8 cellular contexts compared by ENCODE assay signal in genomic region chr9:101399641-101399965, GRCh38. TPM values are rescaled to one million over a fixed set of nuclear protein-coding genes. Genes with fewer than 3 reads are reported as not detected.
DNase-seq lines count a peak whose midpoint lies in the region; ATAC-seq, FAIRE-seq and TF ChIP-seq lines count a peak whose summit lies in the region.

No MANE protein-coding gene starts in this region.

- H3K27ac ChIP-seq in ACC112 (ENCODE audit: low read depth, low read length) (no peak overlapping the region), K562 (ENCODE audit: extremely low read depth, low read depth, low read length) (peak overlapping the region; percentile 83), mesodermal cell (ENCODE audit: low read depth, low read length, severe bottlenecking) (no peak overlapping the region)

- H3K79me2 ChIP-seq in ACC112 (ENCODE audit: control insufficient read depth, insufficient read depth, low read length, unreplicated experiment) (peaks cover 64% of the 10 kb centered on the region), K562 (ENCODE audit: control insufficient read depth, insufficient read depth, low read length) (peaks cover 65% of the 10 kb centered on the region)

- H3K27me3 ChIP-seq in ACC112 (ENCODE audit: insufficient read depth, low read length) (no peaks in the 10 kb centered on the region), K562 (ENCODE audit: control insufficient read depth in 2 of 2, insufficient read depth in 2 of 2, low read length in 2 of 2) (no peaks in the 10 kb centered on the region)

- no peak for DNase-seq in K562 (ENCODE audit: extremely low read depth in 1 of 4, low spot score in 3 of 4)
- no peak for DNase-seq in glomerular visceral epithelial cell (ENCODE audit: extremely low spot score)
- DNase-seq in ureter (ENCODE audit: low spot score) = no peak
- no peak for DNase-seq in SK-N-DZ (ENCODE audit: low spot score)

- POLR2A ChIA-PET in K562 (lab: Yijun Ruan, JAX) = interaction anchor here (0.7 to 1.9 kb wide), 4 partner anchors 9 to 779 kb away, joined by 3 to 5 read pairs (median 5); partner anchors contain the start of gene RNF20

- in situ Hi-C loops in K562 (cut with MboI) = no loop called here

- no peak for ATAC-seq in K562
- no peak for ATAC-seq in HG03159 (IDR thresholded peaks at IDR 0.05; ENCODE audit: unreplicated experiment)

- BruUV-seq in K562 (replicated peaks; lab: Mats Ljungman, UMichigan) = no TSS peak

- H3K4me1 ChIP-seq in ACC112 (ENCODE audit: control insufficient read depth, insufficient read depth, low read length, unreplicated experiment) (peaks cover 10% of the 10 kb centered on the region), K562 (replicated peaks in 1 of 2; ENCODE audit: control insufficient read depth in 2 of 2, insufficient read depth in 2 of 2, low read length in 2 of 2) (peaks cover 11 to 17% of the 10 kb centered on the region in 2 experiments; a peak in 3 of 5 replicates), mesodermal cell (ENCODE audit: control insufficient read depth, insufficient read depth, low read length, poor library complexity, severe bottlenecking) (peaks cover 4% of the 10 kb centered on the region)

- no peaks in the 10 kb centered on the region for H3K9me1 ChIP-seq in K562 (ENCODE audit: control insufficient read depth, insufficient read depth, low read length)

- intact Hi-C loops in K562 (cut with micrococcal nuclease) = loop anchor here (2.0 to 10.0 kb wide), 3 partner anchors 48 to 685 kb away; partner anchors contain the start of gene RNF20

- TF ChIP-seq EP300 in K562 (IDR thresholded peaks at IDR 0.05; ENCODE audit: low read length) = no peak

- FAIRE-seq in K562 (lab: Jason Lieb, UNC) = no peak

- H3K36me3 Mint-ChIP-seq in IgD-negative memory B cell = peaks cover 32% of the 10 kb centered on the region

- peaks cover 58% of the 10 kb centered on the region for H3K36me3 ChIP-seq in ACC112 (ENCODE audit: insufficient read depth, low read length)
- peaks cover 71% of the 10 kb centered on the region for H3K36me3 ChIP-seq in K562 (ENCODE audit: control insufficient read depth, insufficient read depth, low read length)
- H3K36me3 ChIP-seq in mesodermal cell (ENCODE audit: control insufficient read depth, insufficient read depth, low read length) = peaks cover 59% of the 10 kb centered on the region

- no peak for TF ChIP-seq CTCF in K562 (IDR thresholded peaks at IDR 0.05 in 2 of 3, conservative IDR thresholded peaks at IDR 0.05 in 1 of 3; ENCODE audit: insufficient read depth in 2 of 3, low read depth in 1 of 3, low read length in 3 of 3)

- WGBS in K562 (ENCODE audit: insufficient coverage, low coverage, missing lambda C conversion rate) = 5% methylated on average over 2 of the region's 2 CpGs
- 73 to 100% methylated on average over 2 of the region's 2 CpGs for WGBS in mesodermal cell (ENCODE audit: insufficient coverage in 2 of 2), 2 experiments

- CTCF ChIA-PET in K562 (lab: Yijun Ruan, JAX; ENCODE audit: low intra/inter-chr PET ratio) = no interaction called here

- H3K4me1 Mint-ChIP-seq in IgD-negative memory B cell = peaks cover 35 to 63% (median 53%) of the 10 kb centered on the region in 3 donors

- H3K27ac Mint-ChIP-seq in IgD-negative memory B cell = peak overlapping the region in 2 of 3 donors; percentile 13 to 98

- no peak for TF ChIP-seq POLR2A in K562 (conservative IDR thresholded peaks at IDR 0.05)

- TF ChIP-seq RAD21 in K562 (CRISPR knock-in tag; conservative IDR thresholded peaks at IDR 0.05 in 1 of 2, IDR thresholded peaks at IDR 0.05 in 1 of 2) = no peak

- H3K9ac ChIP-seq in K562 (ENCODE audit: insufficient read depth in 1 of 2, low read depth in 2 of 2, low read length in 2 of 2) = peak overlapping the region; percentile 81 to 97

- H3K4me2 ChIP-seq in K562 (ENCODE audit: insufficient read depth, low read length) = peak overlapping the region; percentile 88

- peaks cover 2% of the 10 kb centered on the region for H3K27me3 Mint-ChIP-seq in IgD-negative memory B cell

- H3K4me3 ChIP-seq in ACC112 (ENCODE audit: low read depth, low read length) (peak overlapping the region; percentile 89), K562 (peak overlapping the region; percentile 79), mesodermal cell (ENCODE audit: extremely low read depth, insufficient read depth, low read length, poor library complexity, severe bottlenecking) (peak overlapping the region; percentile 87)

- H3K4me3 Mint-ChIP-seq in IgD-negative memory B cell = peak overlapping the region; percentile 93 to 100 (median 98)

- H3K9me3 Mint-ChIP-seq in IgD-negative memory B cell = peaks cover 4 to 11% (median 8%) of the 10 kb centered on the region in 3 donors

- H4K20me1 ChIP-seq in K562 (replicated peaks; ENCODE audit: control insufficient read depth, insufficient read depth, low read length) = no peaks in the 10 kb centered on the region

- H2AFZ ChIP-seq in ACC112 (ENCODE audit: low read length, unreplicated experiment) (no peak overlapping the region), K562 (ENCODE audit: low read depth, low read length) (0 out of 2 replicates have a peak overlapping the region, but pooled peaks have one; percentile 66)

- H3K9me3 ChIP-seq in K562 (replicated peaks; ENCODE audit: control insufficient read depth, insufficient read depth, low read depth, low read length) (peaks cover 20% of the 10 kb centered on the region; the same call in 1 of the 2 replicates), mesodermal cell (ENCODE audit: control insufficient read depth, low read length) (peaks cover 15% of the 10 kb centered on the region)

RNA-seq across cellular contexts. Expression of gene ZNF189, which starts 1.0 kb away (rescaled TPM):
- polyA plus RNA-seq in IgD-negative memory B cell = 3.8 TPM
- 6.8 and 22.2 TPM in 2 replicates for total RNA-seq in K562 (2011; cell fraction: chromatin; rRNA removed; ENCODE audit: low replicate concordance)
- 4.7 and 6.1 TPM in 2 replicates for total RNA-seq in K562 (2011; cell fraction: nucleolus; rRNA removed)
- total RNA-seq in K562 (2011; cell fraction: nucleoplasm; rRNA removed) = 7.3 and 9.5 TPM in 2 replicates
- total RNA-seq in K562 (2014; rRNA removed) = 6.1 and 6.3 TPM in 2 replicates
- total RNA-seq in K562 (2014; rRNA removed; fragmentation: Illumina TruSeq; extraction: Trizol) = 12.8 and 13.7 TPM in 2 replicates
- total RNA-seq in K562 (2015; rRNA removed; fragmentation: Illumina TruSeq; extraction: Trizol) = 15.3 and 15.6 TPM in 2 replicates
- total RNA-seq in K562 (2021) = 7.4 and 8.5 TPM in 2 replicates
- polyA plus RNA-seq in K562 (2011; rRNA removed) = 4.7 and 6.0 TPM in 2 replicates
- polyA plus RNA-seq in K562 (2011; cell fraction: cytosol; rRNA removed) = 0.76 and 2.4 TPM in 2 replicates
- 5.0 and 5.7 TPM in 2 replicates for polyA plus RNA-seq in K562 (2011; cell fraction: nucleus; rRNA removed)
- polyA plus RNA-seq in K562 (2012) = 5.9 and 7.2 TPM in 2 replicates
- polyA plus RNA-seq in K562 (2014; fragmentation: Illumina TruSeq; extraction: Trizol) = 9.0 and 10.7 TPM in 2 replicates
- 1 to 10 TPM; 2.4 to 3.5 TPM for polyA plus RNA-seq in K562 (2014; fragmentation: Nextera tagmentation; extraction: Ambion mirVana)
- polyA plus RNA-seq in K562 (2014; rRNA removed) = 6.4 TPM in 2 replicates
- polyA minus RNA-seq in K562 (2011; rRNA and poly(A)+ RNA removed) = 10.9 and 16.2 TPM in 2 replicates
- polyA minus RNA-seq in K562 (2011; cell fraction: cytosol; rRNA and poly(A)+ RNA removed) = 2.3 and 3.6 TPM in 2 replicates
- polyA minus RNA-seq in K562 (2011; cell fraction: nucleus; rRNA and poly(A)+ RNA removed) = 9.2 and 19.4 TPM in 2 replicates
- 13.6 TPM for polyA plus RNA-seq in mesodermal cell (2013, experiment 1 of 2)
- polyA plus RNA-seq in mesodermal cell (2013, experiment 2 of 2) = 13.6 TPM
- total RNA-seq in ureter = 21.5 TPM
- polyA plus RNA-seq in SK-N-DZ (2014; cell fraction: cytosol; rRNA removed) = 10.0 and 13.6 TPM in 2 replicates
- 7.6 and 10.8 TPM in 2 replicates for polyA plus RNA-seq in SK-N-DZ (2014; cell fraction: nucleus; rRNA removed)

RNA-seq across cellular contexts. Expression of gene MRPL50, which starts 1.2 kb away (rescaled TPM):
- polyA plus RNA-seq in IgD-negative memory B cell (14.4 TPM), K562 (2011; rRNA removed) (34.4 and 46.7 TPM in 2 replicates), K562 (2014; fragmentation: Illumina TruSeq; extraction: Trizol) (31.9 and 36.9 TPM in 2 replicates), K562 (2014; fragmentation: Nextera tagmentation; extraction: Ambion mirVana) (100 to 1,000 TPM in 1 of 2 experiments, 10 to 100 TPM in 1; 80.1 to 107 TPM), K562 (2014; rRNA removed) (20.4 and 26.8 TPM in 2 replicates)
- 5.5 and 17.9 TPM in 2 replicates for total RNA-seq in K562 (2011; cell fraction: chromatin; rRNA removed; ENCODE audit: low replicate concordance)
- 3.6 and 3.8 TPM in 2 replicates for total RNA-seq in K562 (2011; cell fraction: nucleolus; rRNA removed)
- 13.2 and 25.3 TPM in 2 replicates for total RNA-seq in K562 (2011; cell fraction: nucleoplasm; rRNA removed)
- total RNA-seq in K562 (2014; rRNA removed) (17.5 and 21.8 TPM in 2 replicates), K562 (2014; rRNA removed; fragmentation: Illumina TruSeq; extraction: Trizol) (37.5 and 42.5 TPM in 2 replicates), K562 (2015; rRNA removed; fragmentation: Illumina TruSeq; extraction: Trizol) (34.0 and 37.4 TPM in 2 replicates), K562 (2021) (19.7 and 21.9 TPM in 2 replicates), ureter (11.9 TPM)
- 7.0 and 16.5 TPM in 2 replicates for polyA plus RNA-seq in K562 (2011; cell fraction: cytosol; rRNA removed)
- 13.0 and 22.6 TPM in 2 replicates for polyA plus RNA-seq in K562 (2011; cell fraction: nucleus; rRNA removed)
- 10.1 and 18.7 TPM in 2 replicates for polyA plus RNA-seq in K562 (2012)
- polyA minus RNA-seq in K562 (2011; rRNA and poly(A)+ RNA removed) = 11.0 and 14.4 TPM in 2 replicates
- 3.0 and 3.5 TPM in 2 replicates for polyA minus RNA-seq in K562 (2011; cell fraction: cytosol; rRNA and poly(A)+ RNA removed)
- 9.3 and 20.3 TPM in 2 replicates for polyA minus RNA-seq in K562 (2011; cell fraction: nucleus; rRNA and poly(A)+ RNA removed)
- polyA plus RNA-seq in mesodermal cell (2013, experiment 1 of 2) = 15.2 TPM
- 16.6 TPM for polyA plus RNA-seq in mesodermal cell (2013, experiment 2 of 2)
- polyA plus RNA-seq in SK-N-DZ (2014; cell fraction: cytosol; rRNA removed) = 14.9 and 20.9 TPM in 2 replicates
- polyA plus RNA-seq in SK-N-DZ (2014; cell fraction: nucleus; rRNA removed) = 22.9 and 25.9 TPM in 2 replicates

RNA-seq across cellular contexts. Expression of gene BAAT, which starts 14.8 kb away (rescaled TPM):
- polyA plus RNA-seq in IgD-negative memory B cell = not detected
- total RNA-seq in K562 (2011; cell fraction: chromatin; rRNA removed; ENCODE audit: low replicate concordance) = 0.32 and 0.49 TPM in 2 replicates
- total RNA-seq in K562 (2011; cell fraction: nucleolus; rRNA removed) = 0.17 and 0.39 TPM in 2 replicates
- 0.22 and 0.46 TPM in 2 replicates for total RNA-seq in K562 (2011; cell fraction: nucleoplasm; rRNA removed)
- total RNA-seq in K562 (2014; rRNA removed) = 0.24 and 0.32 TPM in 2 replicates
- total RNA-seq in K562 (2014; rRNA removed; fragmentation: Illumina TruSeq; extraction: Trizol) = 0.26 and 0.40 TPM in 2 replicates
- 0.25 and 0.26 TPM in 2 replicates for total RNA-seq in K562 (2015; rRNA removed; fragmentation: Illumina TruSeq; extraction: Trizol)
- 0.27 and 0.36 TPM in 2 replicates for total RNA-seq in K562 (2021)
- polyA plus RNA-seq in K562 (2011; rRNA removed) = 0.17 and 0.23 TPM in 2 replicates
- 0.04 and 0.22 TPM in 2 replicates for polyA plus RNA-seq in K562 (2011; cell fraction: cytosol; rRNA removed)
- polyA plus RNA-seq in K562 (2011; cell fraction: nucleus; rRNA removed) = 0.28 and 0.67 TPM in 2 replicates
- 0.15 and 0.16 TPM in 2 replicates for polyA plus RNA-seq in K562 (2012)
- polyA plus RNA-seq in K562 (2014; fragmentation: Illumina TruSeq; extraction: Trizol) = 0.25 and 0.33 TPM in 2 replicates
- polyA plus RNA-seq in K562 (2014; fragmentation: Nextera tagmentation; extraction: Ambion mirVana) = under 1 TPM; 0.53 to 0.76 TPM
- 0.28 and 0.88 TPM in 2 replicates for polyA plus RNA-seq in K562 (2014; rRNA removed)
- polyA minus RNA-seq in K562 (2011; rRNA and poly(A)+ RNA removed) = 0.14 and 0.15 TPM in 2 replicates
- polyA minus RNA-seq in K562 (2011; cell fraction: cytosol; rRNA and poly(A)+ RNA removed) = not detected in 2 replicates
- polyA minus RNA-seq in K562 (2011; cell fraction: nucleus; rRNA and poly(A)+ RNA removed) = 0.13 and 0.22 TPM in 2 replicates
- not detected for polyA plus RNA-seq in mesodermal cell (2013, experiment 1 of 2)
- polyA plus RNA-seq in mesodermal cell (2013, experiment 2 of 2) = not detected
- total RNA-seq in ureter = not detected
- polyA plus RNA-seq in SK-N-DZ (2014; cell fraction: cytosol; rRNA removed) = 0.03 and 0.15 TPM in 2 replicates
- 0.51 and 0.70 TPM in 2 replicates for polyA plus RNA-seq in SK-N-DZ (2014; cell fraction: nucleus; rRNA removed)

RNA-seq across cellular contexts. Expression of gene ALDOB, which starts 36.0 kb away (rescaled TPM):
- 0.31 TPM for polyA plus RNA-seq in IgD-negative memory B cell
- not detected in 2 replicates for total RNA-seq in K562 (2011; cell fraction: chromatin; rRNA removed; ENCODE audit: low replicate concordance)
- total RNA-seq in K562 (2011; cell fraction: nucleolus; rRNA removed) = not detected in 2 replicates
- total RNA-seq in K562 (2011; cell fraction: nucleoplasm; rRNA removed) = not detected in 2 replicates
- not detected in 2 replicates for total RNA-seq in K562 (2014; rRNA removed)
- total RNA-seq in K562 (2014; rRNA removed; fragmentation: Illumina TruSeq; extraction: Trizol) = not detected in 2 replicates
- total RNA-seq in K562 (2015; rRNA removed; fragmentation: Illumina TruSeq; extraction: Trizol) = not detected in 2 replicates
- total RNA-seq in K562 (2021) = 0.78 and 0.80 TPM in 2 replicates
- polyA plus RNA-seq in K562 (2011; rRNA removed) = not detected in 2 replicates
- not detected in 2 replicates for polyA plus RNA-seq in K562 (2011; cell fraction: cytosol; rRNA removed)
- 0.10 TPM in 1 of 2 replicates, not detected in the other for polyA plus RNA-seq in K562 (2011; cell fraction: nucleus; rRNA removed)
- polyA plus RNA-seq in K562 (2012) = 0.06 TPM in 1 of 2 replicates, not detected in the other
- not detected in 2 replicates for polyA plus RNA-seq in K562 (2014; fragmentation: Illumina TruSeq; extraction: Trizol)
- not detected for polyA plus RNA-seq in K562 (2014; fragmentation: Nextera tagmentation; extraction: Ambion mirVana)
- polyA plus RNA-seq in K562 (2014; rRNA removed) = not detected in 2 replicates
- polyA minus RNA-seq in K562 (2011; rRNA and poly(A)+ RNA removed) = not detected in 2 replicates
- not detected in 2 replicates for polyA minus RNA-seq in K562 (2011; cell fraction: cytosol; rRNA and poly(A)+ RNA removed)
- polyA minus RNA-seq in K562 (2011; cell fraction: nucleus; rRNA and poly(A)+ RNA removed) = not detected in 2 replicates
- not detected for polyA plus RNA-seq in mesodermal cell (2013, experiment 1 of 2)
- not detected for polyA plus RNA-seq in mesodermal cell (2013, experiment 2 of 2)
- 0.70 TPM for total RNA-seq in ureter
- polyA plus RNA-seq in SK-N-DZ (2014; cell fraction: cytosol; rRNA removed) = not detected in 2 replicates
- not detected in 2 replicates for polyA plus RNA-seq in SK-N-DZ (2014; cell fraction: nucleus; rRNA removed)
